ENCODE assay signal across 8 cellular contexts in the genomic region with DNA sequence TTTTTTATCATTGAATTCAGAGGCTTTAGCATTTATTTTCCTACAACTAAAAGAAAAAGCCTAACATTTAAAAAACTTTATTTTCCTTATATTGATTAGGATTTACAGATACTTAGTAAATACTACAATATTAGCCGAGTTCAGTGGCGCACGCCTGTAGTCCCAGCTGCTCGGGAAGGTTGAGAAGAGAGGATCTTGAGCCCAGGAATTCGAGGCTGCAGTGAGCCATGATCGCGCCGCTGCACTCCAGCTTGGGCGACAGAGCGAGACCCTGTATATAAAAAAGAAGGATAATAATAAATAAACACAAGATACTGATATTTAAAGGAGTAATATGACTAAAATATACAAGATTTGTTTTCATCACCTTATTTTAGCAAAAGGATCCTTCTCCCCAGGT. TPM values are rescaled to one million over a fixed set of nuclear protein-coding genes. Genes with fewer than 3 reads are reported as not detected.
DNase-seq lines count a peak whose midpoint lies in the region; TF ChIP-seq lines count a peak whose summit lies in the region.

No MANE protein-coding gene starts in this region.

- H3K9ac ChIP-seq in duodenal mucosa (ENCODE audit: low read depth in 1 of 2, low read length in 2 of 2): peak overlapping the region; percentile 39 to 43

- H3K27ac ChIP-seq in duodenal mucosa (ENCODE audit: low read depth, low read length): no peak overlapping the region

- H3K36me3 ChIP-seq in duodenal mucosa (ENCODE audit: control insufficient read depth in 1 of 2, insufficient read depth in 2 of 2, low read length in 2 of 2): no peaks in the 10 kb centered on the region

- peaks cover 15 to 24% of the 10 kb centered on the region in 2 donors for H3K36me3 Mint-ChIP-seq in CD14-positive monocyte
- peaks cover 22% of the 10 kb centered on the region for H3K36me3 Mint-ChIP-seq in nephron progenitor cell (ENCODE audit: low read depth)

- H3K4me3 Mint-ChIP-seq in CD14-positive monocyte: peak overlapping the region; percentile 76 to 95
- peak overlapping the region; percentile 91 for H3K4me3 Mint-ChIP-seq in nephron progenitor cell

- H3K4me3 ChIP-seq in duodenal mucosa (ENCODE audit: low read depth in 1 of 2, low read length in 2 of 2): peak overlapping the region; percentile 48 to 81

- H3K27me3 Mint-ChIP-seq in CD14-positive monocyte (ENCODE audit: low read depth in 3 of 3) (peaks cover 0 to 14% (median 0%) of the 10 kb centered on the region in 3 donors), nephron progenitor cell (ENCODE audit: low read depth, poor library complexity) (peaks cover 16% of the 10 kb centered on the region)

- peaks cover 0 to 6% (median 0%) of the 10 kb centered on the region in 7 donors for H3K9me3 Mint-ChIP-seq in CD14-positive monocyte
- peaks cover 63% of the 10 kb centered on the region for H3K9me3 Mint-ChIP-seq in nephron progenitor cell

- intact Hi-C loops in CD14-positive monocyte (cut with micrococcal nuclease): no loop called here

- in situ Hi-C loops in G401 (cut with HindIII; ENCODE audit: low sequenced_read_pairs): no loop called here

- H3K4me1 ChIP-seq in duodenal mucosa (ENCODE audit: control insufficient read depth in 1 of 2, insufficient read depth in 2 of 2, low read length in 2 of 2): peaks cover 0 to 8% of the 10 kb centered on the region in 2 donors

- no peak for TF ChIP-seq CTCF in CD14-positive monocyte (IDR thresholded peaks at IDR 0.05)
- no peak for TF ChIP-seq CTCF in nephron progenitor cell (IDR thresholded peaks at IDR 0.05)

- no peaks in the 10 kb centered on the region for H3K27me3 ChIP-seq in duodenal mucosa (ENCODE audit: control insufficient read depth in 1 of 2, insufficient read depth in 2 of 2, low read length in 2 of 2)

- H3K27ac Mint-ChIP-seq in CD14-positive monocyte (peak overlapping the region in 4 of 7 donors; percentile 93 to 96 (median 96)), nephron progenitor cell (peak overlapping the region; percentile 99)

- no peaks in the 10 kb centered on the region for H3K9me3 ChIP-seq in duodenal mucosa (ENCODE audit: control insufficient read depth in 1 of 2, low read length in 2 of 2)

- H3K4me1 Mint-ChIP-seq in CD14-positive monocyte (peaks cover 14% of the 10 kb centered on the region), nephron progenitor cell (peaks cover 24% of the 10 kb centered on the region)

- no peak for DNase-seq in CD14-positive monocyte (ENCODE audit: low spot score)
- DNase-seq in M059J (ENCODE audit: low read depth): peak; percentile 17
- DNase-seq in nephron progenitor cell: peak; percentile 17
- no peak for DNase-seq in amniotic stem cell (lab: John Stamatoyannopoulos, UW)
- no peak for DNase-seq in G401 (ENCODE audit: low spot score)
- no peak for DNase-seq in NCI-H128 (lab: John Stamatoyannopoulos, UW; ENCODE audit: unreplicated experiment)
- no peak for DNase-seq in SKM-1 treated with dmso at 0.1 percent for 144 hours (lab: John Stamatoyannopoulos, UW; ENCODE audit: unreplicated experiment)

RNA-seq across cellular contexts. Expression of a gene that starts 0.7 kb away (rescaled TPM):
- polyA plus RNA-seq in CD14-positive monocyte: 1 to 10 TPM; 2.1 to 2.5 TPM
- total RNA-seq in M059J (2014; rRNA removed; shearing (Covaris generic)): 11.9 and 12.9 TPM in 2 replicates
- 2.5 and 5.7 TPM in 2 replicates for total RNA-seq in G401 (2014; rRNA removed; shearing (Covaris generic))

RNA-seq across cellular contexts. Expression of a gene that starts 18.1 kb away (rescaled TPM):
- 10 to 100 TPM; 20.4 to 21.6 TPM for polyA plus RNA-seq in CD14-positive monocyte
- total RNA-seq in M059J (2014; rRNA removed; shearing (Covaris generic)): 37.8 and 37.9 TPM in 2 replicates
- total RNA-seq in G401 (2014; rRNA removed; shearing (Covaris generic)): 6.2 and 7.5 TPM in 2 replicates

RNA-seq across cellular contexts. Expression of a gene that starts 18.2 kb away (rescaled TPM):
- 100 to 1,000 TPM; 321 to 353 TPM for polyA plus RNA-seq in CD14-positive monocyte
- 158 and 169 TPM in 2 replicates for total RNA-seq in M059J (2014; rRNA removed; shearing (Covaris generic))
- 55.4 and 122 TPM in 2 replicates for total RNA-seq in G401 (2014; rRNA removed; shearing (Covaris generic))

RNA-seq across cellular contexts. Expression of a gene that starts 42.2 kb away (rescaled TPM):
- polyA plus RNA-seq in CD14-positive monocyte: not detected
- not detected in 2 replicates for total RNA-seq in M059J (2014; rRNA removed; shearing (Covaris generic))
- total RNA-seq in G401 (2014; rRNA removed; shearing (Covaris generic)): not detected in 2 replicates

Comparison
In these comparisons a context has a peak if more than half of its experiments do, and no peak if none do; other contexts are left out.
1. DNase-seq: peak in M059J (single experiment) and nephron progenitor cell (single experiment); none in CD14-positive monocyte (single experiment), amniotic stem cell (single experiment), G401 (single experiment), NCI-H128 (single experiment) and SKM-1 treated with dmso at 0.1 percent for 144 hours (single experiment).